Comparison of ENCODE assay signal across 20 cellular contexts in the genomic region with DNA sequence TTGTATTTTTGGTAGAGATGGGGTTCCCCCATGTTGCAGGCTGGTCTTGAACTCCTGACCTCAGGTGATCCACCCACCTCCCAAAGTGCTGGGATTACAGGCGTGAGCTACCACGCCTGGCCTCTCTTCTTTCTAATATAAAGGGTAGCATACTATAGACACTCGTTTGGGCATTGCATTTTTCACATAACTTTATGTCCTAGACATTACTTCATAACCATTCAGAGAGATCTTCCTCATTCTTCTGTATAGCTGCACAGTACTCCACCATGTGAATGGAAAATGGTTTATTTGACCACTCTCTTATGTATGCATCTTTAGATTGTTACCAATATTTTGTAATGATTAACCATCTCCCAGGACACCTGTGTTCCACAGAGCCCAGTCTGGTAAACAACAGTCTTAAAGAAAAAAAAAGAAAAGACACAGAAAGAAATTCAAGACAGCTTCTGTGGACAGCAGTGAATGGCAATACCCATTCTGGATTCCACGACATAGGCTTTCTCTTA. TPM values are rescaled to one million over a fixed set of nuclear protein-coding genes. Genes with fewer than 3 reads are reported as not detected.
DNase-seq lines count a peak whose midpoint lies in the region; ATAC-seq and TF ChIP-seq lines count a peak whose summit lies in the region.
"Had no signal": no experiment of that assay in that cellular context is flagged by ENCODE, and none has a peak within 500 bp of the region (broad histone marks: within the 10 kb centered on the region; RNA-seq: fewer than 3 reads in every experiment).

No MANE protein-coding gene starts in this region.

- CTCF ChIA-PET in RWPE1 (lab: Yijun Ruan, JAX) = no interaction called here

- H3K27ac ChIP-seq in 22Rv1 = peak overlapping the region; percentile 77
- H3K27ac ChIP-seq in RWPE1 = peak overlapping the region; percentile 73
- H3K27ac ChIP-seq in prostate gland = peak overlapping the region; percentile 69 to 73
- H3K27ac ChIP-seq: BLaER1 had no signal

- DNase-seq in RWPE1 (ENCODE audit: low spot score) = no peak
- peak; percentile 60 for DNase-seq in glomerular visceral epithelial cell (ENCODE audit: extremely low spot score)
- no peak for DNase-seq in prostate gland (ENCODE audit: low spot score)
- no peak for DNase-seq in activated naive CD8-positive, alpha-beta T cell treated with anti-CD3 and anti-CD28 coated beads, Interleukin-2, amount 50 U/mL, for 24 hours
- DNase-seq in activated CD4-positive, alpha-beta T cell treated with anti-CD3 and anti-CD28 coated beads for 1 hour = no peak
- DNase-seq in D341Med (ENCODE audit: low spot score) = no peak
- DNase-seq in left lobe of liver (ENCODE audit: low spot score) = no peak
- DNase-seq: activated CD4-positive, alpha-beta T cell treated with anti-CD3 and anti-CD28 coated beads, Interleukin-2, amount 50 U/mL, for 4 hours; H9; heart right ventricle; NCI-H1092; NCI-H2029; NCI-H748 treated with DMSO at 0.1 percent for 48 hours; nephron progenitor cell; Right ventricle myocardium superior had no signal

- POLR2A ChIA-PET in RWPE1 (lab: Yijun Ruan, JAX; ENCODE audit: low non-redundant PET) = no interaction called here

- ATAC-seq in activated naive CD8-positive, alpha-beta T cell treated with anti-CD3 and anti-CD28 coated beads, Interleukin-2, amount 50 U/mL, for 24 hours = no peak
- ATAC-seq in left lobe of liver = no peak

- no peak overlapping the region for H3K4me3 Mint-ChIP-seq in activated naive CD8-positive, alpha-beta T cell treated with anti-CD3 and anti-CD28 coated beads, Interleukin-2, amount 50 U/mL, for 24 hours
- H3K4me3 Mint-ChIP-seq: activated naive CD8-positive, alpha-beta T cell; H9; nephron progenitor cell; T-helper 2 cell treated with Interferon-gamma antibody and Interleukin-4, amounts not matched to agents 5 μg/mL and 100 μg/mL, for 36 hours had no signal

- no peaks in the 10 kb centered on the region for H3K9me3 Mint-ChIP-seq in activated naive CD8-positive, alpha-beta T cell treated with anti-CD3 and anti-CD28 coated beads, Interleukin-2, amount 50 U/mL, for 24 hours
- H3K9me3 Mint-ChIP-seq: H9; nephron progenitor cell; T-helper 2 cell treated with Interferon-gamma antibody and Interleukin-4, amounts not matched to agents 5 μg/mL and 100 μg/mL, for 36 hours had no signal

- TF ChIP-seq POLR2A in prostate gland (IDR thresholded peaks at IDR 0.05) = no peak

- no peaks in the 10 kb centered on the region for H3K27me3 Mint-ChIP-seq in activated naive CD8-positive, alpha-beta T cell treated with anti-CD3 and anti-CD28 coated beads, Interleukin-2, amount 50 U/mL, for 24 hours
- H3K27me3 Mint-ChIP-seq: activated naive CD8-positive, alpha-beta T cell had no signal

- H3K4me3 ChIP-seq in prostate gland = no peak overlapping the region
- H3K4me3 ChIP-seq: BLaER1, dorsolateral prefrontal cortex, heart right ventricle had no signal

- no peaks in the 10 kb centered on the region for H3K36me3 ChIP-seq in prostate gland
- H3K36me3 ChIP-seq: BLaER1 had no signal

- peaks cover 7% of the 10 kb centered on the region for H3K4me1 Mint-ChIP-seq in activated naive CD8-positive, alpha-beta T cell treated with anti-CD3 and anti-CD28 coated beads, Interleukin-2, amount 50 U/mL, for 24 hours

- H3K36me3 Mint-ChIP-seq in activated naive CD8-positive, alpha-beta T cell treated with anti-CD3 and anti-CD28 coated beads, Interleukin-2, amount 50 U/mL, for 24 hours (ENCODE audit: low read depth) = peaks cover 2% of the 10 kb centered on the region

- H3K9me3 ChIP-seq in prostate gland = no peaks in the 10 kb centered on the region
- H3K9me3 ChIP-seq: BLaER1, heart right ventricle had no signal

- no peaks in the 10 kb centered on the region for H3K27me3 ChIP-seq in prostate gland (replicated peaks; ENCODE audit: insufficient read depth)
- H3K27me3 ChIP-seq: BLaER1, dorsolateral prefrontal cortex, heart right ventricle had no signal

- H3K27ac Mint-ChIP-seq in activated naive CD8-positive, alpha-beta T cell treated with anti-CD3 and anti-CD28 coated beads, Interleukin-2, amount 50 U/mL, for 24 hours = no peak overlapping the region
- H3K27ac Mint-ChIP-seq: activated naive CD8-positive, alpha-beta T cell; H9; nephron progenitor cell; T-helper 2 cell treated with Interferon-gamma antibody and Interleukin-4, amounts not matched to agents 5 μg/mL and 100 μg/mL, for 36 hours had no signal

- H3K4me1 ChIP-seq in prostate gland (replicated peaks) = peaks cover 25% of the 10 kb centered on the region

- intact Hi-C loops in prostate gland (cut with DNase I) = no loop called here

- TF ChIP-seq CTCF in 22Rv1 (IDR thresholded peaks at IDR 0.05) (no peak), RWPE1 (conservative IDR thresholded peaks at IDR 0.05; ENCODE audit: low read depth) (no peak), prostate gland (IDR thresholded peaks at IDR 0.05) (no peak)

- 61% methylated on average over 4 of the region's 4 CpGs for WGBS in prostate gland

RNA-seq across cellular contexts. Expression of a gene that starts 42.1 kb away (rescaled TPM):
- total RNA-seq in prostate gland = 10 to 100 TPM; 28.1 to 45.9 TPM
- total RNA-seq in left lobe of liver = 39.0 TPM

RNA-seq across cellular contexts. Expression of a gene that starts 44.6 kb away (rescaled TPM):
- total RNA-seq in prostate gland (10 to 100 TPM; 20.5 to 28.3 TPM), left lobe of liver (10.5 TPM)

RNA-seq across cellular contexts. Expression of a gene that starts 58.5 kb away (rescaled TPM):
- total RNA-seq in prostate gland (1 to 10 TPM; 1.5 to 2.6 TPM), left lobe of liver (0.98 TPM)
